ENCODE assay signal across 3 cellular contexts in the genomic region with DNA sequence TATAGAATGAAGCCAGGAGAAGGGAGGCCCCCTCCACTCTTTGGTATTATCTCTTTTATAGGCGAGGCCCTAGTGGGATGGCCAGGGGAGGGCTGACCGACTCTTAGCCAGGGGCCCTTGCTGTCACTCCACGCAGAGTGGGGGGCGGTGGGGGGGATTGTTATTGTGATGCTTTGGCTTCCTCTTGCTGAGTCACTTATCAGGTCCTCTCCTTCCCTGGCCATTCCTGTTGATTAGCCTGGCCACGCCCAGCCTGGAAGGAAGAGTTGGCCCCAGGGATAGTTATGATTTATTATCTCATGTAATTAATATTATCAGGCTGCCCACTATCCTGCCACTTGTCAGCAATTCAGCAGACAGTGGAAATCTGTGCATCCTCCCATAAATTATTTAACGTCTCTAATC.
TF ChIP-seq lines count a peak whose summit lies in the region.

No MANE protein-coding gene starts in this region.

TF ChIP-seq in SK-N-SH, 30 proteins besides CTCF, POLR2A, EP300 and RAD21:
- TF ChIP-seq FOXM1 (IDR thresholded peaks at IDR 0.05; ENCODE audit: low read depth) (no peak), SIN3A (IDR thresholded peaks at IDR 0.05; ENCODE audit: borderline replicate concordance, low read depth, low read length) (no peak), NRF1 (IDR thresholded peaks at IDR 0.05; ENCODE audit: low read depth, low read length) (no peak), TAF1 (IDR thresholded peaks at IDR 0.05; ENCODE audit: borderline replicate concordance, low read depth, low read length) (no peak)
TF ChIP-seq in SK-N-SH: peak in this region for 0.

TF ChIP-seq in SK-N-SH treated with all-trans-retinoic acid at 6 μM for 48 hours, 23 proteins besides CTCF, POLR2A, EP300 and RAD21:
- TF ChIP-seq ARNTL (CRISPR knock-in tag; IDR thresholded peaks at IDR 0.05; ENCODE audit: borderline replicate concordance, low read depth), result no peak
- TF ChIP-seq, protein P1, sequence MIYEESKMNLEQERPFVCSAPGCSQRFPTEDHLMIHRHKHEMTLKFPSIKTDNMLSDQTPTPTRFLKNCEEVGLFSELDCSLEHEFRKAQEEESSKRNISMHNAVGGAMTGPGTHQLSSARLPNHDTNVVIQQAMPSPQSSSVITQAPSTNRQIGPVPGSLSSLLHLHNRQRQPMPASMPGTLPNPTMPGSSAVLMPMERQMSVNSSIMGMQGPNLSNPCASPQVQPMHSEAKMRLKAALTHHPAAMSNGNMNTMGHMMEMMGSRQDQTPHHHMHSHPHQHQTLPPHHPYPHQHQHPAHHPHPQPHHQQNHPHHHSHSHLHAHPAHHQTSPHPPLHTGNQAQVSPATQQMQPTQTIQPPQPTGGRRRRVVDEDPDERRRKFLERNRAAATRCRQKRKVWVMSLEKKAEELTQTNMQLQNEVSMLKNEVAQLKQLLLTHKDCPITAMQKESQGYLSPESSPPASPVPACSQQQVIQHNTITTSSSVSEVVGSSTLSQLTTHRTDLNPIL (CRISPR knock-in tag; IDR thresholded peaks at IDR 0.05; ENCODE audit: low read depth), result no peak
- TF ChIP-seq BACH2 (CRISPR knock-in tag; IDR thresholded peaks at IDR 0.05; ENCODE audit: borderline replicate concordance), result no peak
- TF ChIP-seq, protein P2, sequence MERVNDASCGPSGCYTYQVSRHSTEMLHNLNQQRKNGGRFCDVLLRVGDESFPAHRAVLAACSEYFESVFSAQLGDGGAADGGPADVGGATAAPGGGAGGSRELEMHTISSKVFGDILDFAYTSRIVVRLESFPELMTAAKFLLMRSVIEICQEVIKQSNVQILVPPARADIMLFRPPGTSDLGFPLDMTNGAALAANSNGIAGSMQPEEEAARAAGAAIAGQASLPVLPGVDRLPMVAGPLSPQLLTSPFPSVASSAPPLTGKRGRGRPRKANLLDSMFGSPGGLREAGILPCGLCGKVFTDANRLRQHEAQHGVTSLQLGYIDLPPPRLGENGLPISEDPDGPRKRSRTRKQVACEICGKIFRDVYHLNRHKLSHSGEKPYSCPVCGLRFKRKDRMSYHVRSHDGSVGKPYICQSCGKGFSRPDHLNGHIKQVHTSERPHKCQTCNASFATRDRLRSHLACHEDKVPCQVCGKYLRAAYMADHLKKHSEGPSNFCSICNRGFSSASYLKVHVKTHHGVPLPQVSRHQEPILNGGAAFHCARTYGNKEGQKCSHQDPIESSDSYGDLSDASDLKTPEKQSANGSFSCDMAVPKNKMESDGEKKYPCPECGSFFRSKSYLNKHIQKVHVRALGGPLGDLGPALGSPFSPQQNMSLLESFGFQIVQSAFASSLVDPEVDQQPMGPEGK (CRISPR knock-in tag; IDR thresholded peaks at IDR 0.05; ENCODE audit: borderline replicate concordance), result no peak
- no peak for TF ChIP-seq ZNF565 (CRISPR knock-in tag; conservative IDR thresholded peaks at IDR 0.05; ENCODE audit: low read depth)
- no peak for TF ChIP-seq GLIS3 (CRISPR knock-in tag; IDR thresholded peaks at IDR 0.05)
- no peak for TF ChIP-seq SNAI2 (CRISPR knock-in tag; IDR thresholded peaks at IDR 0.05)
- TF ChIP-seq TOX (CRISPR knock-in tag; IDR thresholded peaks at IDR 0.05; ENCODE audit: borderline replicate concordance), result no peak
- TF ChIP-seq ZFP30 (CRISPR knock-in tag; IDR thresholded peaks at IDR 0.05), result no peak
- TF ChIP-seq OSR1 (CRISPR knock-in tag; IDR thresholded peaks at IDR 0.05), result no peak
- no peak for TF ChIP-seq ESRRG (CRISPR knock-in tag; IDR thresholded peaks at IDR 0.05)
- TF ChIP-seq ZFP3 (CRISPR knock-in tag; IDR thresholded peaks at IDR 0.05), result no peak
- TF ChIP-seq ZNF8 (CRISPR knock-in tag; IDR thresholded peaks at IDR 0.05), result no peak
- TF ChIP-seq TCF4 (CRISPR knock-in tag; IDR thresholded peaks at IDR 0.05; ENCODE audit: borderline replicate concordance), result no peak
TF ChIP-seq in SK-N-SH treated with all-trans-retinoic acid at 6 μM for 48 hours: peak in this region for 0.

TF ChIP-seq in endothelial cell of umbilical vein, 7 proteins besides CTCF, POLR2A, EP300 and RAD21:
- TF ChIP-seq MYC (IDR thresholded peaks at IDR 0.05; ENCODE audit: low read depth, low read length) (no peak), GATA2 (IDR thresholded peaks at IDR 0.05; ENCODE audit: insufficient read depth, insufficient read length, low read depth, low read length) (no peak), JUN (IDR thresholded peaks at IDR 0.05; ENCODE audit: borderline replicate concordance, insufficient read depth, insufficient read length, low read depth) (no peak), FOS (IDR thresholded peaks at IDR 0.05; ENCODE audit: borderline replicate concordance, insufficient read depth, low read length) (no peak), POLR2AphosphoS5 (IDR thresholded peaks at IDR 0.05; ENCODE audit: insufficient read depth, low read depth, low read length) (no peak), EZH2 (IDR thresholded peaks at IDR 0.05; ENCODE audit: borderline replicate concordance, low read depth, low read length, severe bottlenecking) (no peak)
- TF ChIP-seq, protein P3, sequence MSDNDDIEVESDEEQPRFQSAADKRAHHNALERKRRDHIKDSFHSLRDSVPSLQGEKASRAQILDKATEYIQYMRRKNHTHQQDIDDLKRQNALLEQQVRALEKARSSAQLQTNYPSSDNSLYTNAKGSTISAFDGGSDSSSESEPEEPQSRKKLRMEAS (IDR thresholded peaks at IDR 0.05; ENCODE audit: insufficient read depth, insufficient read length), result no peak
